In the genomic region with DNA sequence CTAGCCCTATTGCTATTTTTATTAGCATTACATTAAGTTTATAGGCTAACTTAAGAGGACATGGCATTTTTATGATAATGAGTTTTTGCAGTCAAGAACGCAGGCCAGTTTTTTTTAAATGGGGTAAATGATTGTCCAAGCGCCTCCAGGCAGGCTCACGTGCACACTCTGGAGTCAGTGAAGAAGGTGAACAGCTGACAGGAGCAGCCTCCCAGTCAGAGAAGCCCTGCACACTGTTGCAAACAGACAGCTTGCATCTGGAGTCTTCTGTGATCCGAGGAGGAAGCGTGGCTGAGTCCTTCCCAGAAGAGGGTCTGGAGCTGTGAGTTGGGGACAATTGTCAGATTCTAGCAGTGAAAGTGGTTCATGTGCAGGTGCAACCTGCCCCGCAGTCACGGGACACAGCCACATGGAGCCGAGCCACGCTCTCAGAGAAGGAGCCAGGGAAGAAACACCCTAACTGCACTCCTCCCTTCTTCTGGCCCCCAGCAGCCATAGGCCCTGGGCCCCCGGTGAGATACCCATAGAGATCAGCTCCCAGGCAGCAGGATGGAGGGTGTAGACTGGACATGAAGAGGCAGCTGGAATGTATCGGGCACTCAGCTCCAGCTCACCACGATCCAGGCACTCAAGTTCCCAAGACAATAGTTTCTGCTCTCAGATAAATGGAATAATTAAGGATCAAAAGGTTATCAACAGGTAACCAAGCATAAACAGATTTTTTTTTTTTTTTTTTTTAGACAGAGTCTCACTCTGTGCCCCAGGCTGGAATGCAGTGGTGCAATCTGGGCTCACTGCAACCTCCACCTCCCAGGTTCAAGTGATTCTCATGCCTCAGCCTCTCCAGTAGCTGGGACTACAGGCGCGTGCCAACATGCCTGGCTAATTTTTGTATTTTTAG, we compare ENCODE assay signal across 11 cellular contexts. TPM values are rescaled to one million over a fixed set of nuclear protein-coding genes. Genes with fewer than 3 reads are reported as not detected.
A peak's percentile ranks its signal among the peaks of the same experiment; 100 is the strongest.
DNase-seq lines count a peak whose midpoint lies in the region; ATAC-seq, FAIRE-seq and TF ChIP-seq lines count a peak whose summit lies in the region.
"Had no signal": no experiment of that assay in that cellular context is flagged by ENCODE, and none has a peak within 500 bp of the region (broad histone marks: within the 10 kb centered on the region; RNA-seq: fewer than 3 reads in every experiment).

No MANE protein-coding gene starts in this region.

- TF ChIP-seq CTCF in brain microvascular endothelial cell (IDR thresholded peaks at IDR 0.05; ENCODE audit: low read depth, low read length, missing control alignments), result no peak
- no peak for TF ChIP-seq CTCF in kidney (IDR thresholded peaks at IDR 0.05; ENCODE audit: borderline replicate concordance, extremely low read depth, insufficient read depth)

- H3K4me3 ChIP-seq in brain microvascular endothelial cell (ENCODE audit: low read depth, low read length), result no peak overlapping the region
- peak overlapping the region; percentile 16 to 52 for H3K4me3 ChIP-seq in kidney (ENCODE audit: low read length in 2 of 2)

- intact Hi-C loops in kidney (cut with DNase I), result no loop called here

- FAIRE-seq in kidney (lab: Jason Lieb, UNC), result peak; percentile 51

- H3K4me1 ChIP-seq in kidney (ENCODE audit: control insufficient read depth in 1 of 2, insufficient read depth in 1 of 2, low read depth in 1 of 2, low read length in 2 of 2), result peaks cover 16 to 24% of the 10 kb centered on the region in 2 donors

- H3K36me3 Mint-ChIP-seq in stimulated activated effector memory CD8-positive, alpha-beta T cell treated with anti-CD3 and anti-CD28 coated beads, Interleukin-12 subunit alpha, Interleukin-12 subunit beta, amount 100 ng/mL, for 72 hours, result peaks cover 38% of the 10 kb centered on the region

- no peaks in the 10 kb centered on the region for H3K27me3 ChIP-seq in brain microvascular endothelial cell (replicated peaks)

- H3K9ac ChIP-seq in kidney (ENCODE audit: low read length in 2 of 2), result peak overlapping the region in 1 of 2 donors; percentile 69

- peak overlapping the region; percentile 30 for H3K27ac ChIP-seq in brain microvascular endothelial cell
- H3K27ac ChIP-seq in kidney (ENCODE audit: low read depth in 2 of 2, low read length in 2 of 2), result peak overlapping the region; percentile 80 to 88

- peak overlapping the region; percentile 74 for H3K27ac Mint-ChIP-seq in stimulated activated effector memory CD8-positive, alpha-beta T cell treated with anti-CD3 and anti-CD28 coated beads, Interleukin-12 subunit alpha, Interleukin-12 subunit beta, amount 100 ng/mL, for 72 hours
- H3K27ac Mint-ChIP-seq: activated CD4-positive, alpha-beta T cell treated with anti-CD3 and anti-CD28 coated beads, Interleukin-2, amount 10 ng/mL, durations not matched to agents 24 days and 14 days had no signal

- no peak overlapping the region for H3K4me3 Mint-ChIP-seq in stimulated activated effector memory CD8-positive, alpha-beta T cell treated with anti-CD3 and anti-CD28 coated beads, Interleukin-12 subunit alpha, Interleukin-12 subunit beta, amount 100 ng/mL, for 72 hours
- H3K4me3 Mint-ChIP-seq: activated CD4-positive, alpha-beta T cell treated with anti-CD3 and anti-CD28 coated beads, Interleukin-2, amount 10 ng/mL, durations not matched to agents 24 days and 14 days had no signal

- DNase-seq in HPDE6-E6E7 (ENCODE audit: extremely low spot score) (peak; percentile 48), brain microvascular endothelial cell (no peak), kidney (no peak), OCI-M2 (lab: John Stamatoyannopoulos, UW; ENCODE audit: unreplicated experiment) (no peak)
- DNase-seq in stimulated activated effector memory CD8-positive, alpha-beta T cell treated with anti-CD3 and anti-CD28 coated beads, Interleukin-12 subunit alpha, Interleukin-12 subunit beta, amount 100 ng/mL, for 72 hours (ENCODE audit: low spot score in 2 of 2), result no peak
- DNase-seq: activated CD4-positive, alpha-beta T cell treated with anti-CD3 and anti-CD28 coated beads, Interleukin-2, amount 10 ng/mL, durations not matched to agents 24 days and 14 days; GF-D8; hypothalamus had no signal

- H3K4me1 Mint-ChIP-seq in stimulated activated effector memory CD8-positive, alpha-beta T cell treated with anti-CD3 and anti-CD28 coated beads, Interleukin-12 subunit alpha, Interleukin-12 subunit beta, amount 100 ng/mL, for 72 hours, result peaks cover 37% of the 10 kb centered on the region

- no peak for ATAC-seq in stimulated activated effector memory CD8-positive, alpha-beta T cell treated with anti-CD3 and anti-CD28 coated beads, Interleukin-12 subunit alpha, Interleukin-12 subunit beta, amount 100 ng/mL, for 72 hours
- ATAC-seq in GM18907 (IDR thresholded peaks at IDR 0.05; ENCODE audit: unreplicated experiment) (no peak), GM21529 (IDR thresholded peaks at IDR 0.05; ENCODE audit: unreplicated experiment) (no peak), GM19463 (IDR thresholded peaks at IDR 0.05; ENCODE audit: unreplicated experiment) (no peak)

- no peaks in the 10 kb centered on the region for H3K9me3 ChIP-seq in kidney (ENCODE audit: control insufficient read depth in 1 of 2, low read length in 2 of 2)

- no peaks in the 10 kb centered on the region for H3K9me3 Mint-ChIP-seq in stimulated activated effector memory CD8-positive, alpha-beta T cell treated with anti-CD3 and anti-CD28 coated beads, Interleukin-12 subunit alpha, Interleukin-12 subunit beta, amount 100 ng/mL, for 72 hours
- H3K9me3 Mint-ChIP-seq: activated CD4-positive, alpha-beta T cell treated with anti-CD3 and anti-CD28 coated beads, Interleukin-2, amount 10 ng/mL, durations not matched to agents 24 days and 14 days had no signal

- in situ Hi-C loops in brain microvascular endothelial cell (cut with HindIII; ENCODE audit: low pct_ligation_motif_present, low sequenced_read_pairs), result no loop called here

- H3K36me3 ChIP-seq in brain microvascular endothelial cell (replicated peaks), result peaks cover 45% of the 10 kb centered on the region
- peaks cover 0 to 4% of the 10 kb centered on the region in 2 donors for H3K36me3 ChIP-seq in kidney (ENCODE audit: control insufficient read depth in 1 of 2, insufficient read depth in 2 of 2, low read length in 2 of 2)

RNA-seq across cellular contexts. Expression of a gene that starts 26.4 kb away (rescaled TPM):
- total RNA-seq in kidney, result 276 TPM
- polyA plus RNA-seq in kidney (ENCODE audit: insufficient read depth, low read depth, low replicate concordance), result 175 TPM
